1 cellular context compared by ENCODE assay signal in the genomic region with DNA sequence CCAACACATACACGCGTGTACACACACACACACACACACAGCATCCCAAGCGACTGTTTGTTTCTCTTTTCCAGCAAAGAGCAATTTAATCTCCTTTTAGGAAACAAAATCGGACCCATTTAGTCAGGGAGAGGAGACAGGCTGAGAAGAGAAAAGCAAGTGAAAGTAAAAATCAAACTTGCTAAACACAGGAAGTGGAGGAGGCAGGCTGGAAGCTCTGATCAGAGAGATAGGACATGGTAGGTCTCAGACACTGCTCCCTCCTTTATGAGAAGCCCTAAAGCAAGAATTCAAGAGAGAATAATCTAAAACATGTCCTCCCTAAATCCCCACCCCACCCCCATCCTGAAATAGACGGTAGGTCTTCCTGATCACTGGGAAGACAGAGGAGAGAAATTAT.
TF ChIP-seq lines count a peak whose summit lies in the region.

No MANE protein-coding gene starts in this region.

TF ChIP-seq in SK-N-SH treated with all-trans-retinoic acid at 6 μM for 48 hours, 23 proteins besides CTCF, POLR2A, EP300 and RAD21 (continued from another document):
- TF ChIP-seq, protein P1, sequence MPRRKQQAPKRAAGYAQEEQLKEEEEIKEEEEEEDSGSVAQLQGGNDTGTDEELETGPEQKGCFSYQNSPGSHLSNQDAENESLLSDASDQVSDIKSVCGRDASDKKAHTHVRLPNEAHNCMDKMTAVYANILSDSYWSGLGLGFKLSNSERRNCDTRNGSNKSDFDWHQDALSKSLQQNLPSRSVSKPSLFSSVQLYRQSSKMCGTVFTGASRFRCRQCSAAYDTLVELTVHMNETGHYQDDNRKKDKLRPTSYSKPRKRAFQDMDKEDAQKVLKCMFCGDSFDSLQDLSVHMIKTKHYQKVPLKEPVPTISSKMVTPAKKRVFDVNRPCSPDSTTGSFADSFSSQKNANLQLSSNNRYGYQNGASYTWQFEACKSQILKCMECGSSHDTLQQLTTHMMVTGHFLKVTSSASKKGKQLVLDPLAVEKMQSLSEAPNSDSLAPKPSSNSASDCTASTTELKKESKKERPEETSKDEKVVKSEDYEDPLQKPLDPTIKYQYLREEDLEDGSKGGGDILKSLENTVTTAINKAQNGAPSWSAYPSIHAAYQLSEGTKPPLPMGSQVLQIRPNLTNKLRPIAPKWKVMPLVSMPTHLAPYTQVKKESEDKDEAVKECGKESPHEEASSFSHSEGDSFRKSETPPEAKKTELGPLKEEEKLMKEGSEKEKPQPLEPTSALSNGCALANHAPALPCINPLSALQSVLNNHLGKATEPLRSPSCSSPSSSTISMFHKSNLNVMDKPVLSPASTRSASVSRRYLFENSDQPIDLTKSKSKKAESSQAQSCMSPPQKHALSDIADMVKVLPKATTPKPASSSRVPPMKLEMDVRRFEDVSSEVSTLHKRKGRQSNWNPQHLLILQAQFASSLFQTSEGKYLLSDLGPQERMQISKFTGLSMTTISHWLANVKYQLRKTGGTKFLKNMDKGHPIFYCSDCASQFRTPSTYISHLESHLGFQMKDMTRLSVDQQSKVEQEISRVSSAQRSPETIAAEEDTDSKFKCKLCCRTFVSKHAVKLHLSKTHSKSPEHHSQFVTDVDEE (CRISPR knock-in tag; IDR thresholded peaks at IDR 0.05) = no peak
- TF ChIP-seq CREB5 (CRISPR knock-in tag; IDR thresholded peaks at IDR 0.05; ENCODE audit: low read depth) (no peak), PPARA (CRISPR knock-in tag; IDR thresholded peaks at IDR 0.05; ENCODE audit: borderline replicate concordance) (no peak), RARB (CRISPR knock-in tag; IDR thresholded peaks at IDR 0.05) (no peak), ARNTL (CRISPR knock-in tag; IDR thresholded peaks at IDR 0.05; ENCODE audit: borderline replicate concordance, low read depth) (no peak), ZC3H10 (CRISPR knock-in tag; IDR thresholded peaks at IDR 0.05) (no peak), OSR1 (CRISPR knock-in tag; IDR thresholded peaks at IDR 0.05) (no peak), ZNF565 (CRISPR knock-in tag; conservative IDR thresholded peaks at IDR 0.05; ENCODE audit: low read depth) (no peak), ZNF8 (CRISPR knock-in tag; IDR thresholded peaks at IDR 0.05) (no peak), ZFP30 (CRISPR knock-in tag; IDR thresholded peaks at IDR 0.05) (no peak), ESRRG (CRISPR knock-in tag; IDR thresholded peaks at IDR 0.05) (no peak), CSRNP3 (CRISPR knock-in tag; IDR thresholded peaks at IDR 0.05) (no peak), CSDC2 (CRISPR knock-in tag; IDR thresholded peaks at IDR 0.05) (no peak)
- TF ChIP-seq, protein P2, sequence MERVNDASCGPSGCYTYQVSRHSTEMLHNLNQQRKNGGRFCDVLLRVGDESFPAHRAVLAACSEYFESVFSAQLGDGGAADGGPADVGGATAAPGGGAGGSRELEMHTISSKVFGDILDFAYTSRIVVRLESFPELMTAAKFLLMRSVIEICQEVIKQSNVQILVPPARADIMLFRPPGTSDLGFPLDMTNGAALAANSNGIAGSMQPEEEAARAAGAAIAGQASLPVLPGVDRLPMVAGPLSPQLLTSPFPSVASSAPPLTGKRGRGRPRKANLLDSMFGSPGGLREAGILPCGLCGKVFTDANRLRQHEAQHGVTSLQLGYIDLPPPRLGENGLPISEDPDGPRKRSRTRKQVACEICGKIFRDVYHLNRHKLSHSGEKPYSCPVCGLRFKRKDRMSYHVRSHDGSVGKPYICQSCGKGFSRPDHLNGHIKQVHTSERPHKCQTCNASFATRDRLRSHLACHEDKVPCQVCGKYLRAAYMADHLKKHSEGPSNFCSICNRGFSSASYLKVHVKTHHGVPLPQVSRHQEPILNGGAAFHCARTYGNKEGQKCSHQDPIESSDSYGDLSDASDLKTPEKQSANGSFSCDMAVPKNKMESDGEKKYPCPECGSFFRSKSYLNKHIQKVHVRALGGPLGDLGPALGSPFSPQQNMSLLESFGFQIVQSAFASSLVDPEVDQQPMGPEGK (CRISPR knock-in tag; IDR thresholded peaks at IDR 0.05; ENCODE audit: borderline replicate concordance) = no peak
TF ChIP-seq in SK-N-SH treated with all-trans-retinoic acid at 6 μM for 48 hours: peak in this region for 0.
